Comparison of ENCODE assay signal across 10 cellular contexts in genomic region chr11:8709002-8709672, GRCh38. TPM values are rescaled to one million over a fixed set of nuclear protein-coding genes. Genes with fewer than 3 reads are reported as not detected.
A peak's percentile ranks its signal among the peaks of the same experiment; 100 is the strongest.
DNase-seq lines count a peak whose midpoint lies in the region; ATAC-seq and TF ChIP-seq lines count a peak whose summit lies in the region.
"Had no signal": no experiment of that assay in that cellular context is flagged by ENCODE, and none has a peak within 500 bp of the region (broad histone marks: within the 10 kb centered on the region; RNA-seq: fewer than 3 reads in every experiment).

No MANE protein-coding gene starts in this region.

- H3K9ac ChIP-seq in rectal smooth muscle tissue (ENCODE audit: low read length), result no peak overlapping the region

- H3K36me3 ChIP-seq in left ventricle myocardium inferior (peaks cover 54% of the 10 kb centered on the region), rectal smooth muscle tissue (ENCODE audit: control insufficient read depth, insufficient read depth, low read length) (peaks cover 21% of the 10 kb centered on the region)

- peak overlapping the region; percentile 82 for H3K27ac ChIP-seq in left ventricle myocardium inferior (replicated peaks)
- peak overlapping the region; percentile 98 for H3K27ac ChIP-seq in rectal smooth muscle tissue (ENCODE audit: low read depth, low read length)

- H3K27me3 ChIP-seq in left ventricle myocardium inferior (ENCODE audit: low read depth), result no peaks in the 10 kb centered on the region
- H3K27me3 ChIP-seq in rectal smooth muscle tissue (ENCODE audit: control insufficient read depth, insufficient read depth, low read length), result no peaks in the 10 kb centered on the region

- TF ChIP-seq CTCF in left ventricle myocardium inferior (IDR thresholded peaks at IDR 0.05; ENCODE audit: borderline replicate concordance), result no peak

- H3K4me3 ChIP-seq in left ventricle myocardium inferior (no peak overlapping the region), rectal smooth muscle tissue (ENCODE audit: low read length) (no peak overlapping the region)
- H3K4me3 ChIP-seq: K562 had no signal

- ATAC-seq in HG02938 (IDR thresholded peaks at IDR 0.05; ENCODE audit: unreplicated experiment), result no peak
- no peak for ATAC-seq in HG03095 (IDR thresholded peaks at IDR 0.05; ENCODE audit: unreplicated experiment)
- ATAC-seq: K562 had no signal

- H3K9me3 ChIP-seq in left ventricle myocardium inferior (replicated peaks), result no peaks in the 10 kb centered on the region

- DNase-seq in DMS 273 treated with DMSO at 0.1 percent for 48 hours (lab: John Stamatoyannopoulos, UW), result peak; percentile 33
- DNase-seq in amniotic epithelial cell (ENCODE audit: low read depth), result peak; percentile 51
- DNase-seq in left ventricle myocardium inferior, result peak; percentile 88
- no peak for DNase-seq in cortex of kidney (lab: John Stamatoyannopoulos, UW)
- no peak for DNase-seq in activated CD4-positive, CD25-positive, alpha-beta regulatory T cell treated with anti-CD3 and anti-CD28 coated beads, Interleukin-2, amount 50 U/mL, for 72 hours
- DNase-seq: DMS153 had no signal

- intact Hi-C loops in left ventricle myocardium inferior (cut with micrococcal nuclease), result no loop called here

- H3K4me1 ChIP-seq in left ventricle myocardium inferior (peaks cover 45% of the 10 kb centered on the region), rectal smooth muscle tissue (ENCODE audit: control insufficient read depth, insufficient read depth, low read length) (peaks cover 42% of the 10 kb centered on the region)

RNA-seq across cellular contexts. Expression of gene RPL27A, which starts 26.5 kb away (rescaled TPM):
- total RNA-seq in left ventricle myocardium inferior, result 597 TPM

RNA-seq across cellular contexts. Expression of gene TRIM66, which starts 26.7 kb away (rescaled TPM):
- 4.1 TPM for total RNA-seq in left ventricle myocardium inferior

Comparison
In these comparisons a context has a peak if more than half of its experiments do, and no peak if none do; other contexts are left out.
1. DNase-seq: peak in DMS 273 treated with DMSO at 0.1 percent for 48 hours (single experiment), amniotic epithelial cell (single experiment) and left ventricle myocardium inferior (single experiment); none in cortex of kidney (single experiment) and activated CD4-positive, CD25-positive, alpha-beta regulatory T cell treated with anti-CD3 and anti-CD28 coated beads, Interleukin-2, amount 50 U/mL, for 72 hours (single experiment).